Comparison of ENCODE assay signal across 8 cellular contexts in genomic region chr15:51162865-51163762, GRCh38.
DNase-seq lines count a peak whose midpoint lies in the region; ATAC-seq and TF ChIP-seq lines count a peak whose summit lies in the region.

No MANE protein-coding gene starts in this region.

- TF ChIP-seq CTCF in MM.1S (IDR thresholded peaks at IDR 0.05; ENCODE audit: low read length) = peak; percentile 98
- peak; percentile 97 to 98 for TF ChIP-seq CTCF in right atrium auricular region (IDR thresholded peaks at IDR 0.05)

- H3K4me3 ChIP-seq in MM.1S (ENCODE audit: low read length) = peak overlapping the region; percentile 23
- H3K4me3 ChIP-seq in right atrium auricular region = peak overlapping the region in 1 of 2 donors; percentile 19

- H3K27ac ChIP-seq in MM.1S (ENCODE audit: low read length) (peak overlapping the region; percentile 8; the same call in 1 of the 2 replicates), angular gyrus (ENCODE audit: low read depth, low read length) (peak overlapping the region; percentile 78), right atrium auricular region (peak overlapping the region in 1 of 2 donors; percentile 4)

- H3K9me3 ChIP-seq in MM.1S (replicated peaks; ENCODE audit: insufficient read depth, low read length) (no peaks in the 10 kb centered on the region), right atrium auricular region (no peaks in the 10 kb centered on the region)

- peak overlapping the region; percentile 76 for H3K4me2 ChIP-seq in MM.1S (ENCODE audit: low read depth, low read length)

- H3K27me3 ChIP-seq in MM.1S (replicated peaks; ENCODE audit: insufficient read depth, low read length) (no peaks in the 10 kb centered on the region), right atrium auricular region (no peaks in the 10 kb centered on the region)

- no peaks in the 10 kb centered on the region for H3K79me2 ChIP-seq in MM.1S (ENCODE audit: low read length)

- H3K9me2 ChIP-seq in MM.1S (replicated peaks; ENCODE audit: insufficient read depth, low read length) = no peaks in the 10 kb centered on the region

- H4K20me1 ChIP-seq in MM.1S (ENCODE audit: insufficient read depth, low read length) = no peaks in the 10 kb centered on the region

- peaks cover 7% of the 10 kb centered on the region; the same call in 1 of the 2 replicates for H3F3A ChIP-seq in MM.1S (ENCODE audit: insufficient read depth, low read length)

- DNase-seq in COLO668 (lab: John Stamatoyannopoulos, UW; ENCODE audit: unreplicated experiment) (peak; percentile 49), MM.1S (peak; percentile 68), T follicular helper cell (ENCODE audit: low read depth) (peak; percentile 20), right atrium auricular region (ENCODE audit: low spot score) (peak; percentile 77), retina (peak; percentile 72), NCI-H187 (lab: John Stamatoyannopoulos, UW) (no peak)

- ATAC-seq in GM21529 (IDR thresholded peaks at IDR 0.05; ENCODE audit: unreplicated experiment) = peak; percentile 82

- H3K36me3 ChIP-seq in MM.1S (replicated peaks; ENCODE audit: insufficient read depth, low read length) (no peaks in the 10 kb centered on the region), right atrium auricular region (no peaks in the 10 kb centered on the region)

- peak overlapping the region; percentile 49 for H2AFZ ChIP-seq in MM.1S (ENCODE audit: low read length)

- H3K9ac ChIP-seq in MM.1S (ENCODE audit: low read length) = no peak overlapping the region; the same call in 1 of the 2 replicates

- H3K4me1 ChIP-seq in MM.1S (ENCODE audit: low read length) = peaks cover 8% of the 10 kb centered on the region; the same call in 1 of the 2 replicates
- H3K4me1 ChIP-seq in right atrium auricular region = peaks cover 0 to 7% of the 10 kb centered on the region in 2 donors

Comparison
In these comparisons a context has a peak if more than half of its experiments do, and no peak if none do; other contexts are left out.
1. DNase-seq: peak in COLO668 (single experiment), MM.1S (single experiment), T follicular helper cell (single experiment), right atrium auricular region (single experiment) and retina (single experiment); none in NCI-H187 (0 of 2).